1 cellular context compared by ENCODE assay signal in genomic region chr16:19115148-19116021, GRCh38.
TF ChIP-seq lines count a peak whose summit lies in the region.

No MANE protein-coding gene starts in this region.

TF ChIP-seq in HepG2, 621 proteins besides CTCF, POLR2A, EP300 and RAD21 (continued from another document and continues in another):
- TF ChIP-seq ZBTB33 (CRISPR knock-in tag; IDR thresholded peaks at IDR 0.05) = peak; percentile 64; the same call in 1 of the 2 replicates
- TF ChIP-seq ZSCAN30 (CRISPR knock-in tag; IDR thresholded peaks at IDR 0.05) = no peak
- TF ChIP-seq ZNF225 (CRISPR knock-in tag; IDR thresholded peaks at IDR 0.05) = peak; percentile 60; the same call in 1 of the 2 replicates
- no peak for TF ChIP-seq ZNF451 (CRISPR knock-in tag; IDR thresholded peaks at IDR 0.05)
- TF ChIP-seq PHF20 (CRISPR knock-in tag; IDR thresholded peaks at IDR 0.05) = no peak
- TF ChIP-seq MAFF (IDR thresholded peaks at IDR 0.05; ENCODE audit: low read depth, low read length) = no peak
- no peak for TF ChIP-seq JDP2 (CRISPR knock-in tag; IDR thresholded peaks at IDR 0.05; ENCODE audit: borderline replicate concordance)
- no peak for TF ChIP-seq TRIM24 (CRISPR knock-in tag; IDR thresholded peaks at IDR 0.05)
- no peak for TF ChIP-seq ZNF326 (CRISPR knock-in tag; IDR thresholded peaks at IDR 0.05; ENCODE audit: borderline replicate concordance)
- TF ChIP-seq EEA1 (CRISPR knock-in tag; IDR thresholded peaks at IDR 0.05; ENCODE audit: borderline replicate concordance) = no peak
- no peak for TF ChIP-seq ZNF383 (CRISPR knock-in tag; IDR thresholded peaks at IDR 0.05; ENCODE audit: borderline replicate concordance)
- TF ChIP-seq ZNF644 (CRISPR knock-in tag; IDR thresholded peaks at IDR 0.05; ENCODE audit: low read depth) = no peak
- no peak for TF ChIP-seq ZNF781 (CRISPR knock-in tag; IDR thresholded peaks at IDR 0.05; ENCODE audit: borderline replicate concordance, not compliant biosample characterization)
- no peak for TF ChIP-seq ZNF792 (CRISPR knock-in tag; IDR thresholded peaks at IDR 0.05)
- no peak for TF ChIP-seq ZNF878 (CRISPR knock-in tag; IDR thresholded peaks at IDR 0.05)
- TF ChIP-seq ZNF343 (CRISPR knock-in tag; IDR thresholded peaks at IDR 0.05) = no peak
- TF ChIP-seq UBTF (CRISPR knock-in tag; IDR thresholded peaks at IDR 0.05) = peak; percentile 31; the same call in 1 of the 2 replicates
- peak; percentile 86 for TF ChIP-seq AGO2 (optimal IDR thresholded peaks at IDR 0.05; ENCODE audit: low read depth, low read length)
- TF ChIP-seq SNAPC4 (CRISPR knock-in tag; IDR thresholded peaks at IDR 0.05) = no peak
- peak; percentile 7; the same call in 1 of the 2 replicates for TF ChIP-seq CSRNP1 (CRISPR knock-in tag; IDR thresholded peaks at IDR 0.05)
- TF ChIP-seq E2F2 (CRISPR knock-in tag; IDR thresholded peaks at IDR 0.05; ENCODE audit: borderline replicate concordance) = no peak
- TF ChIP-seq SALL2 (CRISPR knock-in tag; IDR thresholded peaks at IDR 0.05) = no peak
- TF ChIP-seq TERF1 (CRISPR knock-in tag; IDR thresholded peaks at IDR 0.05) = no peak
- TF ChIP-seq NR0B2 (CRISPR knock-in tag; IDR thresholded peaks at IDR 0.05) = 0 out of 2 replicates have a peak, but pooled peaks have one; percentile 34
- no peak for TF ChIP-seq SRF (IDR thresholded peaks at IDR 0.05; ENCODE audit: low read depth, low read length)
- no peak for TF ChIP-seq FOXA3 (CRISPR knock-in tag; IDR thresholded peaks at IDR 0.05)
- TF ChIP-seq GABPB1 (CRISPR knock-in tag; IDR thresholded peaks at IDR 0.05) = no peak; the same call in 1 of the 2 replicates
- no peak for TF ChIP-seq GMEB2 (CRISPR knock-in tag; IDR thresholded peaks at IDR 0.05; ENCODE audit: low read depth)
- no peak for TF ChIP-seq DR1 (CRISPR knock-in tag; IDR thresholded peaks at IDR 0.05)
- no peak for TF ChIP-seq ZNF607 (CRISPR knock-in tag; IDR thresholded peaks at IDR 0.05; ENCODE audit: borderline replicate concordance)
- no peak for TF ChIP-seq ZNF232 (CRISPR knock-in tag; IDR thresholded peaks at IDR 0.05; ENCODE audit: borderline replicate concordance)
- no peak for TF ChIP-seq ZUFSP (CRISPR knock-in tag; IDR thresholded peaks at IDR 0.05; ENCODE audit: borderline replicate concordance)
- TF ChIP-seq CENPX (CRISPR knock-in tag; IDR thresholded peaks at IDR 0.05) = no peak
- TF ChIP-seq SMC3 (IDR thresholded peaks at IDR 0.05; ENCODE audit: low read length) = no peak
